ENCODE assay signal across 1 cellular context in the genomic region with DNA sequence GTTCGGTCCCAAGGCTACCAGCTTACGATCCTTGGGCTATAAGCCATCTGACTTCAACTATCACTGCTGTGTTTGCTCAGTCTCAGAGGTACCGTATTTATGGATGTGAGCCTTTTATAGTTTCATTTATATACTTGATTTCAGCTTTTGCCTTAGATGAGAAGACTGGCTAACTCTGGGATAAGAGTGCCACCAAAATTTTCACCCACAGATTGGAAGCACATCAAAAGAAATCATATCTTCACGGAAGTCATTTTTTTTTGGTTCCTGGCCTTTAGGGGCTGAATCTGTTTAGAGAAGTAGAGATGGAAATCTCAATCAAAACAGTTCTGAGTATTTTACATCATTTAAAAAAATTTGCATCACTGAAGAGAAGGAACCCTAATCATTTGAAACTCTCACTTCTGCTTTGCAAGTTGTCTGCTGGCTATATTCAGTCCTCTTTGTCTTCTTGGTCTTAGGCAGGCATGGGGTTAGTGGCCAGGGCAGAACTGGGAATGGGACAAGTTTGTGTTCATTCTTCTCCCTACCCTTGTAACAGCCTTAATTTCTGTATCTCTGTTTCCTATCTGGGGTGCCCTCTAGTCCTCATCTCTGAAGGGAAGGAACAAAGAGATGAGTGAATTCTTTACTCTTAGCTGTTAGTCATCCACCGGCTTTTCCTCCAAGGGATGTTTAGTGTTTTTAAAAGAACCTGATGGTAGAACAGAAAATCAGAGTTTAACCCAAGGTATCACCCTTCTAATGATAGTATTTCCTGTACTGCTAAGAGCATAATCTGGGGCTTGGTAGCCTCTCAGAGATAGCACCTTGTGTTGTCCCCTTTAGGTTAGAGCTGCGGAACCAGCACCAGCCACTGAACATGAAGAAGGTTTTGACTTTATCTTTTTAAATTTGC.
TF ChIP-seq lines count a peak whose summit lies in the region.

No MANE protein-coding gene starts in this region.

TF ChIP-seq in WTC11, 78 proteins besides CTCF, POLR2A, EP300 and RAD21 (continued from another document):
- no peak for TF ChIP-seq GRHL2 (CRISPR knock-in tag; IDR thresholded peaks at IDR 0.05; ENCODE audit: insufficient replicate concordance, severe bottlenecking)
- no peak for TF ChIP-seq SMAD4 (CRISPR knock-in tag; IDR thresholded peaks at IDR 0.05)
